3 cellular contexts compared by ENCODE assay signal in genomic region chr17:7330099-7331015, GRCh38.
TF ChIP-seq lines count a peak whose summit lies in the region.

No MANE protein-coding gene starts in this region.

TF ChIP-seq in GM12891, 5 proteins besides CTCF, POLR2A, EP300 and RAD21:
- TF ChIP-seq PAX5 (IDR thresholded peaks at IDR 0.05; ENCODE audit: insufficient read depth, low read length, severe bottlenecking) (no peak), POU2F2 (IDR thresholded peaks at IDR 0.05; ENCODE audit: low read depth, low read length) (no peak)

TF ChIP-seq in HEK293T, 16 proteins besides CTCF, POLR2A, EP300 and RAD21:
- TF ChIP-seq L3MBTL2 (conservative IDR thresholded peaks at IDR 0.05) (peak; percentile 2; the same call in 1 of the 2 replicates), ELF4 (IDR thresholded peaks at IDR 0.05) (no peak), ZNF384 (IDR thresholded peaks at IDR 0.05) (no peak), CTBP1 (IDR thresholded peaks at IDR 0.05; ENCODE audit: borderline replicate concordance) (no peak), HDGF (IDR thresholded peaks at IDR 0.05; ENCODE audit: borderline replicate concordance) (no peak), TARDBP (IDR thresholded peaks at IDR 0.05) (no peak)
- TF ChIP-seq, protein P1, sequence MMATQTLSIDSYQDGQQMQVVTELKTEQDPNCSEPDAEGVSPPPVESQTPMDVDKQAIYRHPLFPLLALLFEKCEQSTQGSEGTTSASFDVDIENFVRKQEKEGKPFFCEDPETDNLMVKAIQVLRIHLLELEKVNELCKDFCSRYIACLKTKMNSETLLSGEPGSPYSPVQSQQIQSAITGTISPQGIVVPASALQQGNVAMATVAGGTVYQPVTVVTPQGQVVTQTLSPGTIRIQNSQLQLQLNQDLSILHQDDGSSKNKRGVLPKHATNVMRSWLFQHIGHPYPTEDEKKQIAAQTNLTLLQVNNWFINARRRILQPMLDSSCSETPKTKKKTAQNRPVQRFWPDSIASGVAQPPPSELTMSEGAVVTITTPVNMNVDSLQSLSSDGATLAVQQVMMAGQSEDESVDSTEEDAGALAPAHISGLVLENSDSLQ (IDR thresholded peaks at IDR 0.05): no peak

TF ChIP-seq in K562, 482 proteins besides CTCF, POLR2A, EP300 and RAD21:
- TF ChIP-seq KDM1A (IDR thresholded peaks at IDR 0.05) (peak in 1 of 2 experiments; percentile 39; a peak in 2 of 4 replicates), NFYB (IDR thresholded peaks at IDR 0.05; ENCODE audit: extremely low read depth, insufficient read length) (peak; percentile 79), IFI16 (CRISPR knock-in tag; IDR thresholded peaks at IDR 0.05) (no peak), SRF (CRISPR knock-in tag; IDR thresholded peaks at IDR 0.05) (no peak), KAT7 (CRISPR knock-in tag; IDR thresholded peaks at IDR 0.05; ENCODE audit: borderline replicate concordance) (0 out of 2 replicates have a peak, but pooled peaks have one; percentile 67), RBM22 (IDR thresholded peaks at IDR 0.05; ENCODE audit: low read depth, low read length, poor library complexity, severe bottlenecking) (no peak), PHB2 (IDR thresholded peaks at IDR 0.05; ENCODE audit: low read depth) (no peak), MEIS2 (IDR thresholded peaks at IDR 0.05; ENCODE audit: partially characterized antibody) (peak; percentile 41)
- TF ChIP-seq, protein P2, sequence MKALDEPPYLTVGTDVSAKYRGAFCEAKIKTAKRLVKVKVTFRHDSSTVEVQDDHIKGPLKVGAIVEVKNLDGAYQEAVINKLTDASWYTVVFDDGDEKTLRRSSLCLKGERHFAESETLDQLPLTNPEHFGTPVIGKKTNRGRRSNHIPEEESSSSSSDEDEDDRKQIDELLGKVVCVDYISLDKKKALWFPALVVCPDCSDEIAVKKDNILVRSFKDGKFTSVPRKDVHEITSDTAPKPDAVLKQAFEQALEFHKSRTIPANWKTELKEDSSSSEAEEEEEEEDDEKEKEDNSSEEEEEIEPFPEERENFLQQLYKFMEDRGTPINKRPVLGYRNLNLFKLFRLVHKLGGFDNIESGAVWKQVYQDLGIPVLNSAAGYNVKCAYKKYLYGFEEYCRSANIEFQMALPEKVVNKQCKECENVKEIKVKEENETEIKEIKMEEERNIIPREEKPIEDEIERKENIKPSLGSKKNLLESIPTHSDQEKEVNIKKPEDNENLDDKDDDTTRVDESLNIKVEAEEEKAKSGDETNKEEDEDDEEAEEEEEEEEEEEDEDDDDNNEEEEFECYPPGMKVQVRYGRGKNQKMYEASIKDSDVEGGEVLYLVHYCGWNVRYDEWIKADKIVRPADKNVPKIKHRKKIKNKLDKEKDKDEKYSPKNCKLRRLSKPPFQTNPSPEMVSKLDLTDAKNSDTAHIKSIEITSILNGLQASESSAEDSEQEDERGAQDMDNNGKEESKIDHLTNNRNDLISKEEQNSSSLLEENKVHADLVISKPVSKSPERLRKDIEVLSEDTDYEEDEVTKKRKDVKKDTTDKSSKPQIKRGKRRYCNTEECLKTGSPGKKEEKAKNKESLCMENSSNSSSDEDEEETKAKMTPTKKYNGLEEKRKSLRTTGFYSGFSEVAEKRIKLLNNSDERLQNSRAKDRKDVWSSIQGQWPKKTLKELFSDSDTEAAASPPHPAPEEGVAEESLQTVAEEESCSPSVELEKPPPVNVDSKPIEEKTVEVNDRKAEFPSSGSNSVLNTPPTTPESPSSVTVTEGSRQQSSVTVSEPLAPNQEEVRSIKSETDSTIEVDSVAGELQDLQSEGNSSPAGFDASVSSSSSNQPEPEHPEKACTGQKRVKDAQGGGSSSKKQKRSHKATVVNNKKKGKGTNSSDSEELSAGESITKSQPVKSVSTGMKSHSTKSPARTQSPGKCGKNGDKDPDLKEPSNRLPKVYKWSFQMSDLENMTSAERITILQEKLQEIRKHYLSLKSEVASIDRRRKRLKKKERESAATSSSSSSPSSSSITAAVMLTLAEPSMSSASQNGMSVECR (CRISPR knock-in tag; IDR thresholded peaks at IDR 0.05): peak; percentile 42; the same call in 1 of the 2 replicates
